ENCODE assay signal across 1 cellular context in genomic region chr2:78967294-78967693, GRCh38.
TF ChIP-seq lines count a peak whose summit lies in the region.

No MANE protein-coding gene starts in this region.

TF ChIP-seq in HepG2, 621 proteins besides CTCF, POLR2A, EP300 and RAD21 (continued from another document and continues in another):
- TF ChIP-seq, protein P1, sequence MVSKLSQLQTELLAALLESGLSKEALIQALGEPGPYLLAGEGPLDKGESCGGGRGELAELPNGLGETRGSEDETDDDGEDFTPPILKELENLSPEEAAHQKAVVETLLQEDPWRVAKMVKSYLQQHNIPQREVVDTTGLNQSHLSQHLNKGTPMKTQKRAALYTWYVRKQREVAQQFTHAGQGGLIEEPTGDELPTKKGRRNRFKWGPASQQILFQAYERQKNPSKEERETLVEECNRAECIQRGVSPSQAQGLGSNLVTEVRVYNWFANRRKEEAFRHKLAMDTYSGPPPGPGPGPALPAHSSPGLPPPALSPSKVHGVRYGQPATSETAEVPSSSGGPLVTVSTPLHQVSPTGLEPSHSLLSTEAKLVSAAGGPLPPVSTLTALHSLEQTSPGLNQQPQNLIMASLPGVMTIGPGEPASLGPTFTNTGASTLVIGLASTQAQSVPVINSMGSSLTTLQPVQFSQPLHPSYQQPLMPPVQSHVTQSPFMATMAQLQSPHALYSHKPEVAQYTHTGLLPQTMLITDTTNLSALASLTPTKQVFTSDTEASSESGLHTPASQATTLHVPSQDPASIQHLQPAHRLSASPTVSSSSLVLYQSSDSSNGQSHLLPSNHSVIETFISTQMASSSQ (IDR thresholded peaks at IDR 0.05; ENCODE audit: low read depth): no peak
- TF ChIP-seq, protein P1 (CRISPR knock-in tag; IDR thresholded peaks at IDR 0.05; ENCODE audit: borderline replicate concordance): peak; percentile 23; the same call in 1 of the 2 replicates
- TF ChIP-seq U2AF2 (IDR thresholded peaks at IDR 0.05; ENCODE audit: low read depth, low read length): no peak
- TF ChIP-seq SP140L (CRISPR knock-in tag; IDR thresholded peaks at IDR 0.05; ENCODE audit: borderline replicate concordance): no peak
- TF ChIP-seq, protein P2, sequence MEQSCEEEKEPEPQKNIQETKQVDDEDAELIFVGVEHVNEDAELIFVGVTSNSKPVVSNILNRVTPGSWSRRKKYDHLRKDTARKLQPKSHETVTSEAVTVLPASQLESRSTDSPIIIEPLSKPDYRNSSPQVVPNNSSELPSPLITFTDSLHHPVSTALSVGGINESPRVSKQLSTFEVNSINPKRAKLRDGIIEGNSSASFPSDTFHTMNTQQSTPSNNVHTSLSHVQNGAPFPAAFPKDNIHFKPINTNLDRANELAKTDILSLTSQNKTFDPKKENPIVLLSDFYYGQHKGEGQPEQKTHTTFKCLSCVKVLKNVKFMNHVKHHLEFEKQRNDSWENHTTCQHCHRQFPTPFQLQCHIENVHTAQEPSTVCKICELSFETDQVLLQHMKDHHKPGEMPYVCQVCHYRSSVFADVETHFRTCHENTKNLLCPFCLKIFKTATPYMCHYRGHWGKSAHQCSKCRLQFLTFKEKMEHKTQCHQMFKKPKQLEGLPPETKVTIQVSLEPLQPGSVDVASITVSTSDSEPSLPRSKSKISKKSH (CRISPR knock-in tag; IDR thresholded peaks at IDR 0.05; ENCODE audit: borderline replicate concordance): no peak
- no peak for TF ChIP-seq ZNF142 (CRISPR knock-in tag; IDR thresholded peaks at IDR 0.05)
- TF ChIP-seq, protein P3, sequence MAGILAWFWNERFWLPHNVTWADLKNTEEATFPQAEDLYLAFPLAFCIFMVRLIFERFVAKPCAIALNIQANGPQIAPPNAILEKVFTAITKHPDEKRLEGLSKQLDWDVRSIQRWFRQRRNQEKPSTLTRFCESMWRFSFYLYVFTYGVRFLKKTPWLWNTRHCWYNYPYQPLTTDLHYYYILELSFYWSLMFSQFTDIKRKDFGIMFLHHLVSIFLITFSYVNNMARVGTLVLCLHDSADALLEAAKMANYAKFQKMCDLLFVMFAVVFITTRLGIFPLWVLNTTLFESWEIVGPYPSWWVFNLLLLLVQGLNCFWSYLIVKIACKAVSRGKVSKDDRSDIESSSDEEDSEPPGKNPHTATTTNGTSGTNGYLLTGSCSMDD (CRISPR knock-in tag; IDR thresholded peaks at IDR 0.05): no peak
- no peak for TF ChIP-seq WIZ (CRISPR knock-in tag; IDR thresholded peaks at IDR 0.05)
- TF ChIP-seq MED13 (CRISPR knock-in tag; IDR thresholded peaks at IDR 0.05): no peak
- TF ChIP-seq ARNTL (CRISPR knock-in tag; IDR thresholded peaks at IDR 0.05): no peak
- TF ChIP-seq, protein P4, sequence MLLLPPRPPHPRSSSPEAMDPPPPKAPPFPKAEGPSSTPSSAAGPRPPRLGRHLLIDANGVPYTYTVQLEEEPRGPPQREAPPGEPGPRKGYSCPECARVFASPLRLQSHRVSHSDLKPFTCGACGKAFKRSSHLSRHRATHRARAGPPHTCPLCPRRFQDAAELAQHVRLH (CRISPR knock-in tag; IDR thresholded peaks at IDR 0.05; ENCODE audit: borderline replicate concordance, low read depth): no peak
- no peak for TF ChIP-seq ZNF776 (CRISPR knock-in tag; IDR thresholded peaks at IDR 0.05)
- TF ChIP-seq ZNF230 (CRISPR knock-in tag; IDR thresholded peaks at IDR 0.05): no peak
- peak; percentile 33; the same call in 1 of the 2 replicates for TF ChIP-seq ZNF281 (CRISPR knock-in tag; IDR thresholded peaks at IDR 0.05; ENCODE audit: borderline replicate concordance)
- TF ChIP-seq ZNF850 (CRISPR knock-in tag; conservative IDR thresholded peaks at IDR 0.05): no peak
- TF ChIP-seq SNAPC4 (CRISPR knock-in tag; IDR thresholded peaks at IDR 0.05): no peak
- TF ChIP-seq XBP1 (CRISPR knock-in tag; IDR thresholded peaks at IDR 0.05): no peak
- TF ChIP-seq NFE2L2 (IDR thresholded peaks at IDR 0.05; ENCODE audit: low read length): no peak
- no peak for TF ChIP-seq HMG20B (CRISPR knock-in tag; conservative IDR thresholded peaks at IDR 0.05)
- no peak for TF ChIP-seq NRL (CRISPR knock-in tag; IDR thresholded peaks at IDR 0.05; ENCODE audit: borderline replicate concordance)
- TF ChIP-seq, protein P5, sequence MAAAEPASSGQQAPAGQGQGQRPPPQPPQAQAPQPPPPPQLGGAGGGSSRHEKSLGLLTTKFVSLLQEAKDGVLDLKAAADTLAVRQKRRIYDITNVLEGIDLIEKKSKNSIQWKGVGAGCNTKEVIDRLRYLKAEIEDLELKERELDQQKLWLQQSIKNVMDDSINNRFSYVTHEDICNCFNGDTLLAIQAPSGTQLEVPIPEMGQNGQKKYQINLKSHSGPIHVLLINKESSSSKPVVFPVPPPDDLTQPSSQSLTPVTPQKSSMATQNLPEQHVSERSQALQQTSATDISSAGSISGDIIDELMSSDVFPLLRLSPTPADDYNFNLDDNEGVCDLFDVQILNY (CRISPR knock-in tag; conservative IDR thresholded peaks at IDR 0.05): no peak
- TF ChIP-seq ZBTB43 (CRISPR knock-in tag; conservative IDR thresholded peaks at IDR 0.05): no peak
- no peak for TF ChIP-seq SP5 (CRISPR knock-in tag; IDR thresholded peaks at IDR 0.05; ENCODE audit: borderline replicate concordance, low read depth)
- TF ChIP-seq RNF2 (conservative IDR thresholded peaks at IDR 0.05; ENCODE audit: low read depth): no peak
- no peak for TF ChIP-seq ZFP90 (CRISPR knock-in tag; IDR thresholded peaks at IDR 0.05; ENCODE audit: borderline replicate concordance)
- no peak for TF ChIP-seq ZNF367 (CRISPR knock-in tag; IDR thresholded peaks at IDR 0.05; ENCODE audit: borderline replicate concordance)
- no peak for TF ChIP-seq ZUFSP (CRISPR knock-in tag; IDR thresholded peaks at IDR 0.05; ENCODE audit: borderline replicate concordance)
- TF ChIP-seq CHD2 (IDR thresholded peaks at IDR 0.05; ENCODE audit: low read depth, low read length): no peak
